Comparison of ENCODE assay signal across 22 cellular contexts in the genomic region with DNA sequence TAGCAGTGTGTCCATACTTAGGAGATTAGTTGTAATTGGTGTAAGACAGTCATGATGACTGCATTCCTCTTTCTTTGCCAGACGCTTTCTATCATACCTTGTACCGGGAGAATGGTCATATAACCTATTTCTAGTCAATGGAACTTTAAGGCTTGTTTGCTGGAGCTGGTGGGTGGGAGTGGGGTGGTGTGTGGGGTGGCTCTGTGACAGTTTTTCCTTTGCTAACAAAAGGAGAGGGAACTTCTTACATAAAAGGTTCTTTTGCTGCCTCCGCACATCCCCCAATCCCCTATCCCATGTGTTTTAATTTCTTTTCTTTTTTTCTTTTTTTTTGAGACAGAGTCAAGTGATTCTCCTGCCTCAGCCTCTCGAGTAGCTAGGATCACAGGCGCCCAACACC.
"Had no signal": no experiment of that assay in that cellular context is flagged by ENCODE, and none has a peak within 500 bp of the region (broad histone marks: within the 10 kb centered on the region; RNA-seq: fewer than 3 reads in every experiment).

No MANE protein-coding gene starts in this region.

- H3K4me1 ChIP-seq: colonic mucosa, gastrocnemius medialis, left lung, lower lobe of right lung had no signal

- ATAC-seq: effector memory CD8-positive, alpha-beta T cell; gastrocnemius medialis; heart left ventricle; left cardiac atrium; left ventricle myocardium superior; lower lobe of right lung; mucosa of descending colon had no signal

- H3K27ac Mint-ChIP-seq: dendritic cell treated with granulocyte-macrophage colony-stimulating factor and Interleukin-4, amounts not matched to agents 40 ng/mL and 50 ng/mL, for 4 days; effector memory CD8-positive, alpha-beta T cell; endodermal cell; mesothelial cell of epicardium; naive B cell had no signal

- H3K4me1 Mint-ChIP-seq: endodermal cell had no signal

- H3K4me3 ChIP-seq: colonic mucosa, esophagus squamous epithelium, gastrocnemius medialis, heart left ventricle, hepatocyte, left lung, lower lobe of right lung, mucosa of descending colon had no signal

- H3K27me3 Mint-ChIP-seq: effector memory CD8-positive, alpha-beta T cell had no signal

- H3K27me3 ChIP-seq: colonic mucosa, esophagus squamous epithelium, gastrocnemius medialis, heart left ventricle, hepatocyte, left lung had no signal

- H3K36me3 Mint-ChIP-seq: mesothelial cell of epicardium, naive B cell had no signal

- DNase-seq: colonic mucosa; cortex of kidney; effector CD8-positive, alpha-beta T cell; effector memory CD8-positive, alpha-beta T cell; endodermal cell; erythroblast; esophagus squamous epithelium; foreskin melanocyte; gastrocnemius medialis; glutamatergic neuron; heart left ventricle; hypothalamus; left cardiac atrium; left lung; left ventricle myocardium superior; lower lobe of right lung; mucosa of descending colon; naive B cell had no signal

- H3K9me3 Mint-ChIP-seq: dendritic cell treated with granulocyte-macrophage colony-stimulating factor and Interleukin-4, amounts not matched to agents 40 ng/mL and 50 ng/mL, for 4 days; effector memory CD8-positive, alpha-beta T cell; endodermal cell; mesothelial cell of epicardium; naive B cell had no signal

- H3K9me3 ChIP-seq: colonic mucosa, esophagus squamous epithelium, gastrocnemius medialis, heart left ventricle, left lung, lower lobe of right lung, mucosa of descending colon had no signal

- H3K36me3 ChIP-seq: colonic mucosa, esophagus squamous epithelium, gastrocnemius medialis, heart left ventricle, left lung, lower lobe of right lung had no signal

- H3K4me3 Mint-ChIP-seq: dendritic cell treated with granulocyte-macrophage colony-stimulating factor and Interleukin-4, amounts not matched to agents 40 ng/mL and 50 ng/mL, for 4 days; effector memory CD8-positive, alpha-beta T cell; endodermal cell; mesothelial cell of epicardium; naive B cell had no signal

- H3K27ac ChIP-seq: colonic mucosa, epithelial cell of prostate, esophagus squamous epithelium, gastrocnemius medialis, heart left ventricle, hepatocyte, left lung, lower lobe of right lung had no signal
